In genomic region chr2:151775057-151775740, GRCh38 we compare ENCODE assay signal across 13 cellular contexts. TPM values are rescaled to one million over a fixed set of nuclear protein-coding genes. Genes with fewer than 3 reads are reported as not detected.
DNase-seq lines count a peak whose midpoint lies in the region; ATAC-seq and TF ChIP-seq lines count a peak whose summit lies in the region.
"Had no signal": no experiment of that assay in that cellular context is flagged by ENCODE, and none has a peak within 500 bp of the region (broad histone marks: within the 10 kb centered on the region; RNA-seq: fewer than 3 reads in every experiment).

No MANE protein-coding gene starts in this region.

- TF ChIP-seq POLR2A in erythroblast (IDR thresholded peaks at IDR 0.05; ENCODE audit: low read length), result peak; percentile 12

- H3K4me3 ChIP-seq in skeletal muscle tissue (ENCODE audit: low read length in 3 of 3), result peak overlapping the region in 1 of 3 donors; percentile 29
- H3K4me3 ChIP-seq: Peyer's patch, upper lobe of left lung had no signal

- no peaks in the 10 kb centered on the region for H3K27me3 ChIP-seq in skeletal muscle tissue (ENCODE audit: control insufficient read depth in 3 of 3, insufficient read depth in 3 of 3, low read length in 3 of 3)
- H3K27me3 ChIP-seq: Peyer's patch, upper lobe of left lung had no signal

- peaks cover 0 to 3% (median 0%) of the 10 kb centered on the region in 3 donors for H3K36me3 ChIP-seq in skeletal muscle tissue (ENCODE audit: control insufficient read depth in 3 of 3, insufficient read depth in 3 of 3, low read length in 3 of 3)

- H3K9ac ChIP-seq in skeletal muscle tissue (ENCODE audit: low read depth in 1 of 3, low read length in 3 of 3), result peak overlapping the region in 2 of 3 donors; percentile 60 to 75

- H3K4me1 ChIP-seq in skeletal muscle tissue (ENCODE audit: control insufficient read depth in 3 of 3, insufficient read depth in 3 of 3, low read length in 3 of 3), result peaks cover 33 to 36% (median 34%) of the 10 kb centered on the region in 3 donors

- H3K9me3 ChIP-seq in skeletal muscle tissue (ENCODE audit: control insufficient read depth in 3 of 3, low read length in 3 of 3), result no peaks in the 10 kb centered on the region
- H3K9me3 ChIP-seq: Peyer's patch, upper lobe of left lung had no signal

- DNase-seq in NCI-H526 (lab: John Stamatoyannopoulos, UW) (peak; percentile 82 to 83), erythroblast (lab: John Stamatoyannopoulos, UW) (peak; percentile 86 to 91), HK-2 (ENCODE audit: unreplicated experiment) (no peak), NCI-H1930 (lab: John Stamatoyannopoulos, UW) (no peak)
- DNase-seq: activated naive CD4-positive, alpha-beta T cell; immature natural killer cell; NCI-H1694 treated with DMSO at 0.1 percent for 48 hours; Peyer's patch; upper lobe of left lung had no signal

- ATAC-seq in GM19463 (IDR thresholded peaks at IDR 0.05; ENCODE audit: unreplicated experiment) (peak; percentile 30), GM21576 (IDR thresholded peaks at IDR 0.05; ENCODE audit: unreplicated experiment) (no peak), GM19328 (IDR thresholded peaks at IDR 0.05; ENCODE audit: unreplicated experiment) (no peak)

- peak overlapping the region; percentile 90 for H3K27ac ChIP-seq in skeletal muscle tissue (ENCODE audit: low read depth, low read length)

RNA-seq across cellular contexts. Expression of gene NEB, which starts 40.9 kb away (rescaled TPM):
- total RNA-seq in skeletal muscle tissue, result 833 TPM

RNA-seq across cellular contexts. Expression of gene ARL5A, which starts 53.0 kb away (rescaled TPM):
- total RNA-seq in skeletal muscle tissue, result 21.9 TPM

Comparison
In these comparisons a context has a peak if more than half of its experiments do, and no peak if none do; other contexts are left out.
1. DNase-seq: peak in NCI-H526 (2 of 2) and erythroblast (2 of 2); none in HK-2 (single experiment) and NCI-H1930 (0 of 2).